In genomic region chr9:134240371-134240770, GRCh38 we compare ENCODE assay signal across 3 cellular contexts.
TF ChIP-seq lines count a peak whose summit lies in the region.

No MANE protein-coding gene starts in this region.

TF ChIP-seq in IMR-90, 13 proteins besides CTCF, POLR2A, EP300 and RAD21:
- TF ChIP-seq MAFK (IDR thresholded peaks at IDR 0.05; ENCODE audit: low read depth, low read length), result no peak
- TF ChIP-seq BHLHE40 (IDR thresholded peaks at IDR 0.05; ENCODE audit: low read depth, low read length), result no peak
- TF ChIP-seq SMC3 (IDR thresholded peaks at IDR 0.05; ENCODE audit: low read depth, low read length), result no peak
- no peak for TF ChIP-seq MAZ (IDR thresholded peaks at IDR 0.05; ENCODE audit: borderline replicate concordance, low read depth, low read length)
- no peak for TF ChIP-seq USF2 (IDR thresholded peaks at IDR 0.05; ENCODE audit: low read depth, low read length)
- no peak for TF ChIP-seq CHD1 (IDR thresholded peaks at IDR 0.05; ENCODE audit: low read depth, low read length)
- TF ChIP-seq RCOR1 (IDR thresholded peaks at IDR 0.05; ENCODE audit: insufficient replicate concordance, low read length), result no peak
- TF ChIP-seq NFE2L2 (IDR thresholded peaks at IDR 0.05; ENCODE audit: low read depth, low read length), result no peak
- TF ChIP-seq FOS (IDR thresholded peaks at IDR 0.05; ENCODE audit: low read depth, low read length), result no peak
- no peak for TF ChIP-seq RFX5 (IDR thresholded peaks at IDR 0.05; ENCODE audit: low read depth, low read length)

TF ChIP-seq in K562, 482 proteins besides CTCF, POLR2A, EP300 and RAD21:
- TF ChIP-seq HNRNPH1 (optimal IDR thresholded peaks at IDR 0.05; ENCODE audit: low read depth, low read length) (no peak), ZKSCAN1 (IDR thresholded peaks at IDR 0.05; ENCODE audit: low read depth, low read length) (peak; percentile 26; the same call in 1 of the 2 replicates)

TF ChIP-seq in HEK293T, 16 proteins besides CTCF, POLR2A, EP300 and RAD21:
- TF ChIP-seq LEF1 (IDR thresholded peaks at IDR 0.05; ENCODE audit: borderline replicate concordance), result no peak
- TF ChIP-seq TARDBP (IDR thresholded peaks at IDR 0.05), result no peak
- no peak for TF ChIP-seq NFRKB (IDR thresholded peaks at IDR 0.05)
- TF ChIP-seq FOXK2 (IDR thresholded peaks at IDR 0.05), result no peak
- no peak for TF ChIP-seq ZNF384 (IDR thresholded peaks at IDR 0.05)
TF ChIP-seq in HEK293T: peak in this region for 0.
